ENCODE assay signal across 1 cellular context in the genomic region with DNA sequence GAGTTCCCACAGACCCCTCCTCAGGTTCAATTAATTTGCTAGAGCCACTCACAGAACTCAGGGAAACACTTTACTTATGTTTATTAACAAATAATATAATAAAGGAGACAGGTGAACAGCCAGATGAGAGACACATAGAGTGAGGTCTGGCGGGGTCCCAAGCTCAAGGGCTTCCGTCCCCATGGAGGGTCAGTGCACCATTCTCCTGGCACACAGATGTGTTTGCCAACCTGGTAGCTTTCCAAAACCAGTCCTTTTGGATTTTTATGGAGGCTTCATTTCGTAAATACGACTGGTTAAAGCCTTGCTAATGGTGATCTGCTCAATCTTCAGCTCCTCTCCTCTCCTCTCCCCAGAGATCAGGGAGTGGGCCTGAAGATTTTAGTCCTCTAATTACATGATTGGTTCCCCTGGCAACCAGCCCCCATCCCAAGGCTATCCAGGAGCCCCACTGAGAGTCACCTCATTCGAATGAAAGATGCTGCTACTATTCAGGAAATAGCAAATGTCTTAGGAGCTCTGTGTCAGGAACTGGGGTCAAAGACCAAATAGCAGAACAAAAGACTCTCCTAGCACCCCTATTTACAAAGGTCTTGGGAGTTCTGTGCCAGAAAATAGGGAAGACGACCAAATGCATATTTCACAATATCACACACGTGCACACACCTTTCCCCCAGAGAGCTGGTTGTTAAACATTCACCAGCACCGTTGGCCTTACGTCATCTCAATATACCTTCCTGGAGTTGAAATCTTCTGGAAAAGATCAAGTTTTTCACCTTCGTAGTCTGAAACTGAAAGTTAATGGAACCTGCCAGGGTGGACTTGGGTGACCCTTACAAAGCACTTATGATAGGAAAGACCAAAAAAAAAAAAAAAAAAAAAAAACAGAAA.
TF ChIP-seq lines count a peak whose summit lies in the region.

No MANE protein-coding gene starts in this region.

TF ChIP-seq in HepG2, 621 proteins besides CTCF, POLR2A, EP300 and RAD21 (continued from another document and continues in another):
- TF ChIP-seq, protein P1, sequence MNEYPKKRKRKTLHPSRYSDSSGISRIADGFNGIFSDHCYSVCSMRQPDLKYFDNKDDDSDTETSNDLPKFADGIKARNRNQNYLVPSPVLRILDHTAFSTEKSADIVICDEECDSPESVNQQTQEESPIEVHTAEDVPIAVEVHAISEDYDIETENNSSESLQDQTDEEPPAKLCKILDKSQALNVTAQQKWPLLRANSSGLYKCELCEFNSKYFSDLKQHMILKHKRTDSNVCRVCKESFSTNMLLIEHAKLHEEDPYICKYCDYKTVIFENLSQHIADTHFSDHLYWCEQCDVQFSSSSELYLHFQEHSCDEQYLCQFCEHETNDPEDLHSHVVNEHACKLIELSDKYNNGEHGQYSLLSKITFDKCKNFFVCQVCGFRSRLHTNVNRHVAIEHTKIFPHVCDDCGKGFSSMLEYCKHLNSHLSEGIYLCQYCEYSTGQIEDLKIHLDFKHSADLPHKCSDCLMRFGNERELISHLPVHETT (CRISPR knock-in tag; conservative IDR thresholded peaks at IDR 0.05), result no peak
- no peak for TF ChIP-seq HES4 (CRISPR knock-in tag; IDR thresholded peaks at IDR 0.05; ENCODE audit: borderline replicate concordance)
- TF ChIP-seq ADNP (CRISPR knock-in tag; IDR thresholded peaks at IDR 0.05), result no peak
- TF ChIP-seq, protein P2, sequence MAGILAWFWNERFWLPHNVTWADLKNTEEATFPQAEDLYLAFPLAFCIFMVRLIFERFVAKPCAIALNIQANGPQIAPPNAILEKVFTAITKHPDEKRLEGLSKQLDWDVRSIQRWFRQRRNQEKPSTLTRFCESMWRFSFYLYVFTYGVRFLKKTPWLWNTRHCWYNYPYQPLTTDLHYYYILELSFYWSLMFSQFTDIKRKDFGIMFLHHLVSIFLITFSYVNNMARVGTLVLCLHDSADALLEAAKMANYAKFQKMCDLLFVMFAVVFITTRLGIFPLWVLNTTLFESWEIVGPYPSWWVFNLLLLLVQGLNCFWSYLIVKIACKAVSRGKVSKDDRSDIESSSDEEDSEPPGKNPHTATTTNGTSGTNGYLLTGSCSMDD (CRISPR knock-in tag; IDR thresholded peaks at IDR 0.05), result no peak
- no peak for TF ChIP-seq ZFX (CRISPR knock-in tag; IDR thresholded peaks at IDR 0.05; ENCODE audit: low read depth)
- TF ChIP-seq, protein P3, sequence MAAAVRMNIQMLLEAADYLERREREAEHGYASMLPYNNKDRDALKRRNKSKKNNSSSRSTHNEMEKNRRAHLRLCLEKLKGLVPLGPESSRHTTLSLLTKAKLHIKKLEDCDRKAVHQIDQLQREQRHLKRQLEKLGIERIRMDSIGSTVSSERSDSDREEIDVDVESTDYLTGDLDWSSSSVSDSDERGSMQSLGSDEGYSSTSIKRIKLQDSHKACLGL (CRISPR knock-in tag; IDR thresholded peaks at IDR 0.05), result no peak
- TF ChIP-seq ISX (CRISPR knock-in tag; conservative IDR thresholded peaks at IDR 0.05), result no peak
- TF ChIP-seq, protein P4, sequence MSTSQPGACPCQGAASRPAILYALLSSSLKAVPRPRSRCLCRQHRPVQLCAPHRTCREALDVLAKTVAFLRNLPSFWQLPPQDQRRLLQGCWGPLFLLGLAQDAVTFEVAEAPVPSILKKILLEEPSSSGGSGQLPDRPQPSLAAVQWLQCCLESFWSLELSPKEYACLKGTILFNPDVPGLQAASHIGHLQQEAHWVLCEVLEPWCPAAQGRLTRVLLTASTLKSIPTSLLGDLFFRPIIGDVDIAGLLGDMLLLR (CRISPR knock-in tag; IDR thresholded peaks at IDR 0.05), result no peak
- TF ChIP-seq, protein P5, sequence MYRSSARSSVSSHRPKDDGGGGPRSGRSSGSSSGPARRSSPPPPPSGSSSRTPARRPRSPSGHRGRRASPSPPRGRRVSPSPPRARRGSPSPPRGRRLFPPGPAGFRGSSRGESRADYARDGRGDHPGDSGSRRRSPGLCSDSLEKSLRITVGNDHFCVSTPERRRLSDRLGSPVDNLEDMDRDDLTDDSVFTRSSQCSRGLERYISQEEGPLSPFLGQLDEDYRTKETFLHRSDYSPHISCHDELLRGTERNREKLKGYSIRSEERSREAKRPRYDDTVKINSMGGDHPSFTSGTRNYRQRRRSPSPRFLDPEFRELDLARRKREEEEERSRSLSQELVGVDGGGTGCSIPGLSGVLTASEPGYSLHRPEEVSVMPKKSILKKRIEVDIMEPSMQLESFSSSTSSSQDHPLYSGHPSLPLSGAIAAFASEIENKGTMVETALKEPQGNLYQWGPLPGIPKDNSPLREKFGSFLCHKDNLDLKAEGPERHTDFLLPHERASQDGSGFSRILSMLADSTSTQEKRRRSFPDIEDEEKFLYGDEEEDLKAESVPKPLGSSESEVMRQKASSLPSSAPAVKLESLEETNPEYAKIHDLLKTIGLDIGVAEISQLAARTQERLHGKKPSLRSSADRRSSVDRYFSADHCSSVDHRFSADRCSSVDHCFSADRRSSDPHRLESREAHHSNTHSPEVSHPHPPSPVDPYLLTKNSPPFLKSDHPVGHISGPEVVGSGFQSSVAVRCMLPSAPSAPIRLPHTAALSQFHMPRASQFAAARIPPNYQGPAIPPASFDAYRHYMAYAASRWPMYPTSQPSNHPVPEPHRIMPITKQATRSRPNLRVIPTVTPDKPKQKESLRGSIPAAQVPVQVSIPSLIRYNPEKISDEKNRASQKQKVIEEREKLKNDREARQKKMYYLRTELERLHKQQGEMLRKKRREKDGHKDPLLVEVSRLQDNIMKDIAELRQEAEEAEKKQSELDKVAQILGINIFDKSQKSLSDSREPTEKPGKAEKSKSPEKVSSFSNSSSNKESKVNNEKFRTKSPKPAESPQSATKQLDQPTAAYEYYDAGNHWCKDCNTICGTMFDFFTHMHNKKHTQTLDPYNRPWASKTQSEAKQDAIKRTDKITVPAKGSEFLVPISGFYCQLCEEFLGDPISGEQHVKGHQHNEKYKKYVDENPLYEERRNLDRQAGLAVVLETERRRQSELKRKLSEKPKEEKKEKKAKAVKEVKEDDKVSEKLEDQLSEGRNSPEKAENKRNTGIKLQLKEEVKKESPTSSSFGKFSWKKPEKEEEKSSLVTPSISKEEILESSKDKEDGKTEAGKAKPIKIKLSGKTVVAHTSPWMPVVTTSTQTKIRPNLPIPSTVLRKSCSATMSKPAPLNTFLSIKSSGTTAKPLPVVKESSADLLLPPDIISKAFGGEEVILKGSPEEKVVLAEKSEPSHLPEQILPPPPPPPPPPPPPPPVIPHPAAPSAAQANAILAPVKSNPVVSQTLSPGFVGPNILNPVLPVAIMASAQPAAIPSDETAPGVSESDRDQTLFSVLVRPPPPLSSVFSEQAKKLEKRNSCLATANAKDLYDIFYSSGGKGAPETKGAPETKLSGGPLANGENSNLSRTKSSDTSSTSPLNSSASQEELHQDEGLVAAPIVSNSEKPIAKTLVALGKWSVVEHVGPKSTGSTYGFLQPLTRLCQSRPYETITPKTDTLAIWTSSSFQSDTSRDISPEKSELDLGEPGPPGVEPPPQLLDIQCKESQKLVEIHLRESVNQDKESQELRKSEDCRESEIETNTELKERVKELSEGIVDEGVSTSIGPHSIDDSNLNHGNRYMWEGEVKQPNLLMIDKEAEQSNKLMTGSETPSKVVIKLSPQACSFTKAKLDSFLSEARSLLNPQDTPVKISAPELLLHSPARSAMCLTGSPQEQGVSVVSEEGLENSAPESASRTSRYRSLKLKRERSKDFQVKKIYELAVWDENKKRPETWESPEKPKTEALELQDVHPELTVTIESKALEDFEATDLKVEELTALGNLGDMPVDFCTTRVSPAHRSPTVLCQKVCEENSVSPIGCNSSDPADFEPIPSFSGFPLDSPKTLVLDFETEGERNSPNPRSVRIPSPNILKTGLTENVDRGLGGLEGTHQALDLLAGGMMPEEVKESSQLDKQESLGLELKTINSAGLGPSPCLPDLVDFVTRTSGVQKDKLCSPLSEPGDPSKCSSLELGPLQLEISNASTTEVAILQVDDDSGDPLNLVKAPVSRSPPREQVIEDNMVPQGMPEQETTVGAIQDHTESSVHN (CRISPR knock-in tag; IDR thresholded peaks at IDR 0.05), result no peak
- TF ChIP-seq DMAP1 (CRISPR knock-in tag; IDR thresholded peaks at IDR 0.05), result peak; percentile 73; the same call in 1 of the 2 replicates
- no peak for TF ChIP-seq HMG20B (CRISPR knock-in tag; conservative IDR thresholded peaks at IDR 0.05)
- TF ChIP-seq SIX4 (CRISPR knock-in tag; IDR thresholded peaks at IDR 0.05), result no peak
- TF ChIP-seq, protein P6, sequence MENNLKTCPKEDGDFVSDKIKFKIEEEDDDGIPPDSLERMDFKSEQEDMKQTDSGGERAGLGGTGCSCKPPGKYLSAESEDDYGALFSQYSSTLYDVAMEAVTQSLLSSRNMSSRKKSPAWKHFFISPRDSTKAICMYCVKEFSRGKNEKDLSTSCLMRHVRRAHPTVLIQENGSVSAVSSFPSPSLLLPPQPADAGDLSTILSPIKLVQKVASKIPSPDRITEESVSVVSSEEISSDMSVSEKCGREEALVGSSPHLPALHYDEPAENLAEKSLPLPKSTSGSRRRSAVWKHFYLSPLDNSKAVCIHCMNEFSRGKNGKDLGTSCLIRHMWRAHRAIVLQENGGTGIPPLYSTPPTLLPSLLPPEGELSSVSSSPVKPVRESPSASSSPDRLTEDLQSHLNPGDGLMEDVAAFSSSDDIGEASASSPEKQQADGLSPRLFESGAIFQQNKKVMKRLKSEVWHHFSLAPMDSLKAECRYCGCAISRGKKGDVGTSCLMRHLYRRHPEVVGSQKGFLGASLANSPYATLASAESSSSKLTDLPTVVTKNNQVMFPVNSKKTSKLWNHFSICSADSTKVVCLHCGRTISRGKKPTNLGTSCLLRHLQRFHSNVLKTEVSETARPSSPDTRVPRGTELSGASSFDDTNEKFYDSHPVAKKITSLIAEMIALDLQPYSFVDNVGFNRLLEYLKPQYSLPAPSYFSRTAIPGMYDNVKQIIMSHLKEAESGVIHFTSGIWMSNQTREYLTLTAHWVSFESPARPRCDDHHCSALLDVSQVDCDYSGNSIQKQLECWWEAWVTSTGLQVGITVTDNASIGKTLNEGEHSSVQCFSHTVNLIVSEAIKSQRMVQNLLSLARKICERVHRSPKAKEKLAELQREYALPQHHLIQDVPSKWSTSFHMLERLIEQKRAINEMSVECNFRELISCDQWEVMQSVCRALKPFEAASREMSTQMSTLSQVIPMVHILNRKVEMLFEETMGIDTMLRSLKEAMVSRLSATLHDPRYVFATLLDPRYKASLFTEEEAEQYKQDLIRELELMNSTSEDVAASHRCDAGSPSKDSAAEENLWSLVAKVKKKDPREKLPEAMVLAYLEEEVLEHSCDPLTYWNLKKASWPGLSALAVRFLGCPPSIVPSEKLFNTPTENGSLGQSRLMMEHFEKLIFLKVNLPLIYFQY (CRISPR knock-in tag; IDR thresholded peaks at IDR 0.05; ENCODE audit: borderline replicate concordance), result no peak
- no peak for TF ChIP-seq NCOA5 (CRISPR knock-in tag; IDR thresholded peaks at IDR 0.05)
- TF ChIP-seq ELF3 (CRISPR knock-in tag; IDR thresholded peaks at IDR 0.05), result peak; percentile 46; the same call in 1 of the 2 replicates
- TF ChIP-seq ZNF24 (IDR thresholded peaks at IDR 0.05), result no peak
- no peak for TF ChIP-seq ZNF552 (CRISPR knock-in tag; IDR thresholded peaks at IDR 0.05; ENCODE audit: borderline replicate concordance)
- no peak for TF ChIP-seq GFI1 (CRISPR knock-in tag; IDR thresholded peaks at IDR 0.05; ENCODE audit: borderline replicate concordance)
- no peak for TF ChIP-seq SOX6 (IDR thresholded peaks at IDR 0.05)
- TF ChIP-seq SOX6 (CRISPR knock-in tag; IDR thresholded peaks at IDR 0.05), result peak; percentile 76
- no peak for TF ChIP-seq ZNF274 (CRISPR knock-in tag; IDR thresholded peaks at IDR 0.05)
- 0 out of 2 replicates have a peak, but pooled peaks have one; percentile 6 for TF ChIP-seq RARA (CRISPR knock-in tag; IDR thresholded peaks at IDR 0.05)
- no peak for TF ChIP-seq ZFP37 (CRISPR knock-in tag; IDR thresholded peaks at IDR 0.05; ENCODE audit: borderline replicate concordance)
- TF ChIP-seq HOXA5 (CRISPR knock-in tag; IDR thresholded peaks at IDR 0.05), result no peak
- TF ChIP-seq, protein P7, sequence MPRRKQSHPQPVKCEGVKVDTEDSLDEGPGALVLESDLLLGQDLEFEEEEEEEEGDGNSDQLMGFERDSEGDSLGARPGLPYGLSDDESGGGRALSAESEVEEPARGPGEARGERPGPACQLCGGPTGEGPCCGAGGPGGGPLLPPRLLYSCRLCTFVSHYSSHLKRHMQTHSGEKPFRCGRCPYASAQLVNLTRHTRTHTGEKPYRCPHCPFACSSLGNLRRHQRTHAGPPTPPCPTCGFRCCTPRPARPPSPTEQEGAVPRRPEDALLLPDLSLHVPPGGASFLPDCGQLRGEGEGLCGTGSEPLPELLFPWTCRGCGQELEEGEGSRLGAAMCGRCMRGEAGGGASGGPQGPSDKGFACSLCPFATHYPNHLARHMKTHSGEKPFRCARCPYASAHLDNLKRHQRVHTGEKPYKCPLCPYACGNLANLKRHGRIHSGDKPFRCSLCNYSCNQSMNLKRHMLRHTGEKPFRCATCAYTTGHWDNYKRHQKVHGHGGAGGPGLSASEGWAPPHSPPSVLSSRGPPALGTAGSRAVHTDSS (CRISPR knock-in tag; conservative IDR thresholded peaks at IDR 0.05), result no peak
- TF ChIP-seq ZNF773 (CRISPR knock-in tag; IDR thresholded peaks at IDR 0.05; ENCODE audit: borderline replicate concordance), result no peak
- TF ChIP-seq, protein P8, sequence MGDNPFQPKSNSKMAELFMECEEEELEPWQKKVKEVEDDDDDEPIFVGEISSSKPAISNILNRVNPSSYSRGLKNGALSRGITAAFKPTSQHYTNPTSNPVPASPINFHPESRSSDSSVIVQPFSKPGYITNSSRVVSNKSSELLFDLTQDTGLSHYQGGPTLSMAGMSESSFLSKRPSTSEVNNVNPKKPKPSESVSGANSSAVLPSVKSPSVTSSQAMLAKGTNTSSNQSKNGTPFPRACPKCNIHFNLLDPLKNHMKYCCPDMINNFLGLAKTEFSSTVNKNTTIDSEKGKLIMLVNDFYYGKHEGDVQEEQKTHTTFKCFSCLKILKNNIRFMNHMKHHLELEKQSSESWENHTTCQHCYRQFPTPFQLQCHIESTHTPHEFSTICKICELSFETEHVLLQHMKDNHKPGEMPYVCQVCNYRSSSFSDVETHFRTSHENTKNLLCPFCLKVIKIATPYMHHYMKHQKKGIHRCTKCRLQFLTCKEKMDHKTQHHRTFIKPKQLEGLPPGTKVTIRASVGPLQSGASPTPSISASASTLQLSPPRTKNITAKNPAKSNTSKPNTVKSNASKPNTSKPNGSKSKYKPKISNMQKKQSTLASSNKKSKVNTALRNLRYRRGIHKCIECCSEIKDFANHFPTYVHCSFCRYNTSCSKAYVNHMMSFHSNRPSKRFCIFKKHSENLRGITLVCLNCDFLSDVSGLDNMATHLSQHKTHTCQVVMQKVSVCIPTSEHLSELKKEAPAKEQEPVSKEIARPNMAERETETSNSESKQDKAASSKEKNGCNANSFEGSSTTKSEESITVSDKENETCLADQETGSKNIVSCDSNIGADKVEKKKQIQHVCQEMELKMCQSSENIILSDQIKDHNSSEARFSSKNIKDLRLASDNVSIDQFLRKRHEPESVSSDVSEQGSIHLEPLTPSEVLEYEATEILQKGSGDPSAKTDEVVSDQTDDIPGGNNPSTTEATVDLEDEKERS (CRISPR knock-in tag; IDR thresholded peaks at IDR 0.05), result no peak
- TF ChIP-seq PHF20 (CRISPR knock-in tag; IDR thresholded peaks at IDR 0.05), result 0 out of 2 replicates have a peak, but pooled peaks have one; percentile 22
